Comparison of ENCODE assay signal across 6 cellular contexts in genomic region chr3:50272538-50272910, GRCh38. TPM values are rescaled to one million over a fixed set of nuclear protein-coding genes. Genes with fewer than 3 reads are reported as not detected.
"Had no signal": no experiment of that assay in that cellular context is flagged by ENCODE, and none has a peak within 500 bp of the region (broad histone marks: within the 10 kb centered on the region; RNA-seq: fewer than 3 reads in every experiment).

No MANE protein-coding gene starts in this region.

RNA-seq across cellular contexts. Expression of gene LSMEM2, which starts 6.4 kb away (rescaled TPM):
- total RNA-seq: activated CD4-positive, alpha-beta memory T cell treated with anti-CD3 and anti-CD28 coated beads for 36 hours; activated CD4-positive, alpha-beta T cell treated with anti-CD3 and anti-CD28 coated beads for 36 hours; activated CD8-positive, alpha-beta memory T cell treated with anti-CD3 and anti-CD28 coated beads, Interleukin-2, amount 10 ng/mL, durations not matched to agents 7 days and 5 days; esophagus muscularis mucosa; foreskin keratinocyte; ureter had no signal
